8 cellular contexts compared by ENCODE assay signal in the genomic region with DNA sequence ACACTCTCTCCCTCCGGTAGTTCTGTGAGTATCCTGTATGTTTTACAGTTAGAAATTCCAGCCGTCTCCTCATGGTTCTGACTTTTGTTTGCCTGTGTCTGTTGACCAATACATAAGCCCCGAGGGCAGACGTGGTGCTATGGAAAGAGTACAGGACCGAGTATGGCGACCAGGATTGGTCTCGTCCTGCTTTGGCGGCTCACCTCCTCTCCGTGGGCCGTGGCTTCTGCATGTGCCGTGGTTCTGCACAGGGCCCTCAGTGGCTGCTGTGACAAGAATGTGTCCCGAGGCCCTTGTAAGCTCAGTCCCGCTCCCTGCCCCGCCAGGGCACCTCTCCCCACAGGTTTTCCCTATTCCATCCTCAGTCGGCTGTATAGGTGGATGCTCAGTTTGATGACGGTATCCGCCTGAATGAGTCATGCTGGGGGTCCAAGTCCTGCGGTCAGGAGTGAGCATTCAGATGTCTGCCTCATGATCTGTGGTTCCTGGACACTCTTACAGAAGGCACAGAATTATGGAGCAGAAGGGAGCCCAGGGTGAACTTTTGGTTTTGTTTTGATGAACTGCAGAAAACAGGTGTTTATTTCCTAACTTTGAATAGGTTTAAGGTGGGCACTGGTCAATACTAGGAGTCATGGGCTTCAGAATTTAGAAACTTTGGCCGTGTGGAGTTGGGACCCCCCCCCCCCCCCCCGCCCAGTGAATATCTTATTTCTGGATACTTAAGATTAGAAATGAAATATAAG. TPM values are rescaled to one million over a fixed set of nuclear protein-coding genes. Genes with fewer than 3 reads are reported as not detected.
A peak's percentile ranks its signal among the peaks of the same experiment; 100 is the strongest.
DNase-seq lines count a peak whose midpoint lies in the region; ATAC-seq, FAIRE-seq and TF ChIP-seq lines count a peak whose summit lies in the region.

No MANE protein-coding gene starts in this region.

- H3K9me3 ChIP-seq in BE2C (no peaks in the 10 kb centered on the region), HUES48 (ENCODE audit: control insufficient read depth, insufficient read depth, low read length) (no peaks in the 10 kb centered on the region), GM12878 (replicated peaks; ENCODE audit: control insufficient read depth, insufficient read depth, low read length) (no peaks in the 10 kb centered on the region), right lobe of liver (no peaks in the 10 kb centered on the region), uterus (no peaks in the 10 kb centered on the region)

- no peaks in the 10 kb centered on the region for H4K20me1 ChIP-seq in GM12878 (ENCODE audit: control insufficient read depth, insufficient read depth)

- no peak overlapping the region for H2AFZ ChIP-seq in GM12878 (ENCODE audit: control insufficient read depth, low read depth, low read length)

- POLR2A ChIA-PET in GM12878 (lab: Charles Lee): interaction anchor here (0.6 kb wide), 1 partner anchor 297 kb away, joined by 3 read pairs; no protein-coding TSS in a partner anchor

- ATAC-seq in GM12878 (no peak), right lobe of liver (peak in 1 of 4 donors; percentile 25), GM21825 (IDR thresholded peaks at IDR 0.05; ENCODE audit: unreplicated experiment) (no peak)

- H3K4me3 ChIP-seq in BE2C (ENCODE audit: low read depth, low read length): peak overlapping the region; percentile 76
- peak overlapping the region; percentile 84 for H3K4me3 ChIP-seq in HUES48 (ENCODE audit: low read depth, low read length)
- H3K4me3 ChIP-seq in GM12878: peak overlapping the region; percentile 91
- H3K4me3 ChIP-seq in right lobe of liver: peak overlapping the region; percentile 82 to 98 (median 90)
- H3K4me3 ChIP-seq in uterus: peak overlapping the region; percentile 67 to 89

- TF ChIP-seq POLR2A in GM12878 (IDR thresholded peaks at IDR 0.05; ENCODE audit: low read depth, low read length) (no peak), right lobe of liver (IDR thresholded peaks at IDR 0.05) (no peak), uterus (IDR thresholded peaks at IDR 0.05) (no peak)

- H3K4me2 ChIP-seq in GM12878 (ENCODE audit: control insufficient read depth, insufficient read depth): peak overlapping the region; percentile 95

- 19% methylated on average over 20 of the region's 20 CpGs for WGBS in GM12878 (ENCODE audit: insufficient coverage, insufficient replicate concordance, low lambda C conversion rate, missing lambda C conversion rate)
- 10% methylated on average over 18 of the region's 20 CpGs for WGBS in right lobe of liver (ENCODE audit: insufficient coverage, low coverage, low lambda C conversion rate, missing lambda C conversion rate)

- H3K9ac ChIP-seq in HUES48 (ENCODE audit: low read depth, low read length): no peak overlapping the region
- peak overlapping the region; percentile 95 for H3K9ac ChIP-seq in GM12878 (ENCODE audit: control insufficient read depth, insufficient read depth, low read length)

- in situ Hi-C loops in GM12878 (cut with MboI): no loop called here

- H3K27me3 ChIP-seq in BE2C (no peaks in the 10 kb centered on the region), HUES48 (ENCODE audit: control insufficient read depth, insufficient read depth, low read length) (no peaks in the 10 kb centered on the region), GM12878 (replicated peaks in 1 of 2; ENCODE audit: control insufficient read depth in 2 of 2, insufficient read depth in 2 of 2, low read length in 1 of 2) (no peaks in the 10 kb centered on the region), right lobe of liver (no peaks in the 10 kb centered on the region), uterus (no peaks in the 10 kb centered on the region)

- DNase-seq in BE2C: no peak
- DNase-seq in GM12878 (ENCODE audit: low read depth, low spot score): no peak
- no peak for DNase-seq in right lobe of liver
- DNase-seq in uterus: no peak
- no peak for DNase-seq in SHP77 (lab: John Stamatoyannopoulos, UW)
- no peak for DNase-seq in GM20000 (ENCODE audit: low spot score)

- intact Hi-C loops in GM12878 (cut with micrococcal nuclease; ENCODE audit: unreplicated experiment): loop anchor here (5.0 kb wide), 1 partner anchor 52 kb away; no protein-coding TSS in a partner anchor
- intact Hi-C loops in right lobe of liver (cut with DNase I): no loop called here
- intact Hi-C loops in uterus (cut with DNase I; ENCODE audit: low total_unique reads): no loop called here

- CTCF ChIA-PET in GM12878 (lab: Yijun Ruan, JAX): interaction anchor here (0.8 kb wide), 1 partner anchor 934 kb away, joined by 3 read pairs; no protein-coding TSS in a partner anchor

- FAIRE-seq in GM12878 (lab: Jason Lieb, UNC): no peak

- H3K36me3 ChIP-seq in BE2C: peaks cover 15% of the 10 kb centered on the region
- H3K36me3 ChIP-seq in HUES48 (ENCODE audit: control insufficient read depth, insufficient read depth, low read length): peaks cover 38% of the 10 kb centered on the region
- H3K36me3 ChIP-seq in GM12878 (ENCODE audit: control insufficient read depth in 2 of 2, insufficient read depth in 2 of 2, low read length in 1 of 2): peaks cover 5 to 11% of the 10 kb centered on the region in 2 experiments
- H3K36me3 ChIP-seq in right lobe of liver: peaks cover 0 to 19% (median under 1%) of the 10 kb centered on the region in 4 donors
- no peaks in the 10 kb centered on the region for H3K36me3 ChIP-seq in uterus

- SMC1A ChIA-PET in GM12878 (lab: Charles Lee; ENCODE audit: uncharacterized antibody, unreplicated experiment): no interaction called here

- no peak for TF ChIP-seq RAD21 in GM12878 (IDR thresholded peaks at IDR 0.05; ENCODE audit: insufficient read depth, low read depth, low read length)

- peaks cover 26% of the 10 kb centered on the region for H3K79me2 ChIP-seq in GM12878 (ENCODE audit: control insufficient read depth, insufficient read depth, low read length)

- TF ChIP-seq CTCF in BE2C (IDR thresholded peaks at IDR 0.05; ENCODE audit: low read depth, low read length): no peak
- no peak for TF ChIP-seq CTCF in GM12878 (IDR thresholded peaks at IDR 0.05 in 2 of 3, conservative IDR thresholded peaks at IDR 0.05 in 1 of 3; ENCODE audit: control insufficient read depth in 2 of 3, extremely low read depth in 1 of 3, insufficient read depth in 1 of 3, low read depth in 3 of 3, low read length in 3 of 3)
- no peak for TF ChIP-seq CTCF in right lobe of liver (IDR thresholded peaks at IDR 0.05)
- TF ChIP-seq CTCF in uterus (IDR thresholded peaks at IDR 0.05): no peak
- TF ChIP-seq CTCF in GM20000 (IDR thresholded peaks at IDR 0.05; ENCODE audit: extremely low read depth, missing control alignments): no peak

- TSS peak; percentile 80 for BruUV-seq in GM12878 (replicated peaks; lab: Mats Ljungman, UMichigan)

- RAD21 ChIA-PET in GM12878 (lab: Charles Lee; ENCODE audit: unreplicated experiment): no interaction called here

- H3K4me1 ChIP-seq in BE2C (peaks cover 3% of the 10 kb centered on the region; the same call in 1 of the 2 replicates), HUES48 (ENCODE audit: control insufficient read depth, insufficient read depth, low read length) (0 out of 2 replicates have a peak, but pooled peaks cover 4% of the 10 kb centered on the region), GM12878 (ENCODE audit: control insufficient read depth, insufficient read depth, low read length) (peaks cover 3% of the 10 kb centered on the region), right lobe of liver (peaks cover 0 to 13% (median 6%) of the 10 kb centered on the region in 4 donors), uterus (peaks cover 7 to 17% of the 10 kb centered on the region in 2 donors)

- H3K27ac ChIP-seq in HUES48 (ENCODE audit: low read depth, low read length): no peak overlapping the region
- peak overlapping the region; percentile 76 for H3K27ac ChIP-seq in GM12878 (ENCODE audit: control insufficient read depth, insufficient read depth)
- peak overlapping the region in 1 of 3 donors; percentile 38 for H3K27ac ChIP-seq in right lobe of liver
- peak overlapping the region in 1 of 2 donors; percentile 44 for H3K27ac ChIP-seq in uterus

- TF ChIP-seq EP300 in GM12878 (IDR thresholded peaks at IDR 0.05; ENCODE audit: borderline replicate concordance in 1 of 2, control insufficient read depth in 1 of 2, low read depth in 2 of 2, low read length in 2 of 2): no peak

RNA-seq across cellular contexts. Expression of gene ARFGAP1, which starts 1.2 kb away (rescaled TPM):
- polyA plus RNA-seq in BE2C (2012; ENCODE audit: insufficient read depth, insufficient read length, low read depth): 329 TPM
- total RNA-seq in GM12878 (2013; cell fraction: nucleolus; rRNA removed): 164 and 192 TPM in 2 replicates
- total RNA-seq in GM12878 (2014; rRNA removed) (32.1 and 40.5 TPM in 2 replicates), GM12878 (2014; rRNA removed; fragmentation: Illumina TruSeq; extraction: Trizol) (15.6 and 16.9 TPM in 2 replicates), GM12878 (2021) (67.4 and 79.9 TPM in 2 replicates), right lobe of liver (10 to 100 TPM; 17.4 to 42.8 (median 29.5) TPM), uterus (100 to 1,000 TPM in 2 of 4 donors, 10 to 100 TPM in 2; 34.4 to 306 (median 99.3) TPM)
- 31.0 TPM for polyA plus RNA-seq in GM12878 (2011; ENCODE audit: low read depth)
- polyA plus RNA-seq in GM12878 (2011; rRNA removed) (19.2 and 26.1 TPM in 2 replicates), GM12878 (2014; fragmentation: Illumina TruSeq; extraction: Trizol) (6.8 and 15.9 TPM in 2 replicates), GM12878 (2014; fragmentation: Nextera tagmentation; extraction: Ambion mirVana) (1 to 10 TPM in 1 of 2 experiments, under 1 TPM in 1; 0.45 to 1.5 TPM), GM12878 (2014; rRNA removed) (56.4 and 58.9 TPM in 2 replicates), GM12878 (2016; fragmentation: Nextera tagmentation; extraction: Ambion mirVana) (10 to 100 TPM; 35.6 to 36.6 TPM)
- 37.0 and 50.6 TPM in 2 replicates for polyA plus RNA-seq in GM12878 (2011; cell fraction: cytosol; rRNA removed)
- 540 and 583 TPM in 2 replicates for polyA plus RNA-seq in GM12878 (2011; cell fraction: nucleus; rRNA removed)
- 72.1 and 81.0 TPM in 2 replicates for polyA plus RNA-seq in GM12878 (2012)
- polyA minus RNA-seq in GM12878 (2011; rRNA and poly(A)+ RNA removed): 26.0 and 32.3 TPM in 2 replicates
- 13.7 and 14.7 TPM in 2 replicates for polyA minus RNA-seq in GM12878 (2011; cell fraction: cytosol; rRNA and poly(A)+ RNA removed)
- polyA minus RNA-seq in GM12878 (2011; cell fraction: nucleus; rRNA and poly(A)+ RNA removed): 64.4 and 75.1 TPM in 2 replicates

RNA-seq across cellular contexts. Expression of gene COL20A1, which starts 19.2 kb away (rescaled TPM):
- polyA plus RNA-seq in BE2C (2012; ENCODE audit: insufficient read depth, insufficient read length, low read depth): 0.25 TPM
- total RNA-seq in GM12878 (2013; cell fraction: nucleolus; rRNA removed): not detected in 2 replicates
- total RNA-seq in GM12878 (2014; rRNA removed): not detected in 2 replicates
- total RNA-seq in GM12878 (2014; rRNA removed; fragmentation: Illumina TruSeq; extraction: Trizol): not detected in 2 replicates
- total RNA-seq in GM12878 (2021): not detected in 2 replicates
- not detected for polyA plus RNA-seq in GM12878 (2011; ENCODE audit: low read depth)
- not detected in 2 replicates for polyA plus RNA-seq in GM12878 (2011; rRNA removed)
- not detected in 2 replicates for polyA plus RNA-seq in GM12878 (2011; cell fraction: cytosol; rRNA removed)
- 0.10 and 0.18 TPM in 2 replicates for polyA plus RNA-seq in GM12878 (2011; cell fraction: nucleus; rRNA removed)
- not detected in 2 replicates for polyA plus RNA-seq in GM12878 (2012)
- polyA plus RNA-seq in GM12878 (2014; fragmentation: Illumina TruSeq; extraction: Trizol): not detected in 2 replicates
- polyA plus RNA-seq in GM12878 (2014; fragmentation: Nextera tagmentation; extraction: Ambion mirVana): not detected
- not detected in 2 replicates for polyA plus RNA-seq in GM12878 (2014; rRNA removed)
- not detected for polyA plus RNA-seq in GM12878 (2016; fragmentation: Nextera tagmentation; extraction: Ambion mirVana)
- not detected in 2 replicates for polyA minus RNA-seq in GM12878 (2011; rRNA and poly(A)+ RNA removed)
- not detected in 2 replicates for polyA minus RNA-seq in GM12878 (2011; cell fraction: cytosol; rRNA and poly(A)+ RNA removed)
- polyA minus RNA-seq in GM12878 (2011; cell fraction: nucleus; rRNA and poly(A)+ RNA removed): not detected in 2 replicates
- not detected for total RNA-seq in right lobe of liver
- 1 to 10 TPM in 1 of 4 donors, under 1 TPM in 1, not detected in 2; 0.97 to 1.2 TPM for total RNA-seq in uterus

RNA-seq across cellular contexts. Expression of gene NKAIN4, which starts 19.5 kb away (rescaled TPM):
- polyA plus RNA-seq in BE2C (2012; ENCODE audit: insufficient read depth, insufficient read length, low read depth): 0.49 TPM
- not detected in 2 replicates for total RNA-seq in GM12878 (2013; cell fraction: nucleolus; rRNA removed)
- not detected in 2 replicates for total RNA-seq in GM12878 (2014; rRNA removed)
- not detected in 2 replicates for total RNA-seq in GM12878 (2014; rRNA removed; fragmentation: Illumina TruSeq; extraction: Trizol)
- not detected in 2 replicates for total RNA-seq in GM12878 (2021)
- polyA plus RNA-seq in GM12878 (2011; ENCODE audit: low read depth): not detected
- not detected in 2 replicates for polyA plus RNA-seq in GM12878 (2011; rRNA removed)
- polyA plus RNA-seq in GM12878 (2011; cell fraction: cytosol; rRNA removed): not detected in 2 replicates
- not detected in 2 replicates for polyA plus RNA-seq in GM12878 (2011; cell fraction: nucleus; rRNA removed)
- not detected in 2 replicates for polyA plus RNA-seq in GM12878 (2012)
- polyA plus RNA-seq in GM12878 (2014; fragmentation: Illumina TruSeq; extraction: Trizol): not detected in 2 replicates
- polyA plus RNA-seq in GM12878 (2014; fragmentation: Nextera tagmentation; extraction: Ambion mirVana): not detected
- polyA plus RNA-seq in GM12878 (2014; rRNA removed): not detected in 2 replicates
- under 1 TPM in 1 of 2 experiments, not detected in 1; 0.11 TPM for polyA plus RNA-seq in GM12878 (2016; fragmentation: Nextera tagmentation; extraction: Ambion mirVana)
- not detected in 2 replicates for polyA minus RNA-seq in GM12878 (2011; rRNA and poly(A)+ RNA removed)
- polyA minus RNA-seq in GM12878 (2011; cell fraction: cytosol; rRNA and poly(A)+ RNA removed): not detected in 2 replicates
- not detected in 2 replicates for polyA minus RNA-seq in GM12878 (2011; cell fraction: nucleus; rRNA and poly(A)+ RNA removed)
- total RNA-seq in right lobe of liver: not detected
- 10 to 100 TPM in 1 of 4 donors, not detected in 3; 40.9 TPM for total RNA-seq in uterus

RNA-seq across cellular contexts. Expression of gene BIRC7, which starts 38.1 kb away (rescaled TPM):
- 0.56 TPM for polyA plus RNA-seq in BE2C (2012; ENCODE audit: insufficient read depth, insufficient read length, low read depth)
- 27.4 and 27.6 TPM in 2 replicates for total RNA-seq in GM12878 (2013; cell fraction: nucleolus; rRNA removed)
- 0.11 TPM in 1 of 2 replicates, not detected in the other for total RNA-seq in GM12878 (2014; rRNA removed)
- total RNA-seq in GM12878 (2014; rRNA removed; fragmentation: Illumina TruSeq; extraction: Trizol): not detected in 2 replicates
- total RNA-seq in GM12878 (2021): not detected in 2 replicates
- 0.29 TPM for polyA plus RNA-seq in GM12878 (2011; ENCODE audit: low read depth)
- 0.26 and 0.31 TPM in 2 replicates for polyA plus RNA-seq in GM12878 (2011; rRNA removed)
- 0.99 and 1.1 TPM in 2 replicates for polyA plus RNA-seq in GM12878 (2011; cell fraction: cytosol; rRNA removed)
- polyA plus RNA-seq in GM12878 (2011; cell fraction: nucleus; rRNA removed): 4.9 and 10.3 TPM in 2 replicates
- 1.2 and 4.0 TPM in 2 replicates for polyA plus RNA-seq in GM12878 (2012)
- polyA plus RNA-seq in GM12878 (2014; fragmentation: Illumina TruSeq; extraction: Trizol): not detected in 2 replicates
- not detected for polyA plus RNA-seq in GM12878 (2014; fragmentation: Nextera tagmentation; extraction: Ambion mirVana)
- 0.08 TPM in 1 of 2 replicates, not detected in the other for polyA plus RNA-seq in GM12878 (2014; rRNA removed)
- polyA plus RNA-seq in GM12878 (2016; fragmentation: Nextera tagmentation; extraction: Ambion mirVana): not detected
- polyA minus RNA-seq in GM12878 (2011; rRNA and poly(A)+ RNA removed): 0.66 and 1.3 TPM in 2 replicates
- not detected in 2 replicates for polyA minus RNA-seq in GM12878 (2011; cell fraction: cytosol; rRNA and poly(A)+ RNA removed)
- polyA minus RNA-seq in GM12878 (2011; cell fraction: nucleus; rRNA and poly(A)+ RNA removed): 1.7 and 2.4 TPM in 2 replicates
- total RNA-seq in right lobe of liver: not detected
- total RNA-seq in uterus: not detected

RNA-seq across cellular contexts. Expression of gene YTHDF1, which starts 57.9 kb away (rescaled TPM):
- 90.9 TPM for polyA plus RNA-seq in BE2C (2012; ENCODE audit: insufficient read depth, insufficient read length, low read depth)
- total RNA-seq in GM12878 (2013; cell fraction: nucleolus; rRNA removed): 18.1 and 21.9 TPM in 2 replicates
- 19.7 and 21.6 TPM in 2 replicates for total RNA-seq in GM12878 (2014; rRNA removed)
- total RNA-seq in GM12878 (2014; rRNA removed; fragmentation: Illumina TruSeq; extraction: Trizol): 18.5 and 21.3 TPM in 2 replicates
- 36.1 and 37.8 TPM in 2 replicates for total RNA-seq in GM12878 (2021)
- polyA plus RNA-seq in GM12878 (2011; ENCODE audit: low read depth): 17.4 TPM
- 23.2 and 27.5 TPM in 2 replicates for polyA plus RNA-seq in GM12878 (2011; rRNA removed)
- polyA plus RNA-seq in GM12878 (2011; cell fraction: cytosol; rRNA removed): 20.2 and 23.4 TPM in 2 replicates
- 24.5 and 27.8 TPM in 2 replicates for polyA plus RNA-seq in GM12878 (2011; cell fraction: nucleus; rRNA removed)
- polyA plus RNA-seq in GM12878 (2012): 21.8 and 26.7 TPM in 2 replicates
- 23.3 and 24.7 TPM in 2 replicates for polyA plus RNA-seq in GM12878 (2014; fragmentation: Illumina TruSeq; extraction: Trizol)
- 10 to 100 TPM; 11.4 to 14.8 TPM for polyA plus RNA-seq in GM12878 (2014; fragmentation: Nextera tagmentation; extraction: Ambion mirVana)
- 32.9 and 33.1 TPM in 2 replicates for polyA plus RNA-seq in GM12878 (2014; rRNA removed)
- polyA plus RNA-seq in GM12878 (2016; fragmentation: Nextera tagmentation; extraction: Ambion mirVana): 10 to 100 TPM in 1 of 2 experiments, 1 to 10 TPM in 1; 4.6 to 14.5 TPM
- 19.0 and 21.1 TPM in 2 replicates for polyA minus RNA-seq in GM12878 (2011; rRNA and poly(A)+ RNA removed)
- 14.3 and 17.2 TPM in 2 replicates for polyA minus RNA-seq in GM12878 (2011; cell fraction: cytosol; rRNA and poly(A)+ RNA removed)
- polyA minus RNA-seq in GM12878 (2011; cell fraction: nucleus; rRNA and poly(A)+ RNA removed): 5.7 and 10.3 TPM in 2 replicates
- total RNA-seq in right lobe of liver: 10 to 100 TPM; 16.4 to 23.6 (median 21.1) TPM
- total RNA-seq in uterus: 10 to 100 TPM; 17.9 to 35.8 (median 25.8) TPM
